5 cellular contexts compared by ENCODE assay signal in the genomic region with DNA sequence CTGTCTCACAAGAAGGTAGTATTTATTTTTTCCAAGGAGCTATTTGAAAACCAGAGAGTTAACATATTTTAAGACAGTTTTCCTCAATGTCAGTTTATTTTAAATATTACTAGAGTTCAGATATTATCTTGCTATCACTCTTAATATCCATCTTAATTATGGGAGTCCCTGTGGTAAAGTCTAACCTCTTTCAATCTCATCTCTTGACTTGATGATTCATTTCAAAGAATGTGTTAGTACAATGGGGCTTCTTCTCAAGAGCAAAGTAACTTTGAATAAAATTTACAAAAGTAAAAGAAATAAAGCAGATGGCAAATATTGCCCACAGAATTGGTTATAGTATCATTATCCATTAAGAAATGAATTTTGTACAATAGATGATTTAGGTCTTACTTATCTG.
"Had no signal": no experiment of that assay in that cellular context is flagged by ENCODE, and none has a peak within 500 bp of the region (broad histone marks: within the 10 kb centered on the region; RNA-seq: fewer than 3 reads in every experiment).

No MANE protein-coding gene starts in this region.

- H3K4me3 ChIP-seq: K562 had no signal

- H3K27ac ChIP-seq: HL-60 had no signal

- DNase-seq: IMR-90, KBM-7 had no signal

- ATAC-seq: HepG2, K562 had no signal
